25 cellular contexts compared by ENCODE assay signal in the genomic region with DNA sequence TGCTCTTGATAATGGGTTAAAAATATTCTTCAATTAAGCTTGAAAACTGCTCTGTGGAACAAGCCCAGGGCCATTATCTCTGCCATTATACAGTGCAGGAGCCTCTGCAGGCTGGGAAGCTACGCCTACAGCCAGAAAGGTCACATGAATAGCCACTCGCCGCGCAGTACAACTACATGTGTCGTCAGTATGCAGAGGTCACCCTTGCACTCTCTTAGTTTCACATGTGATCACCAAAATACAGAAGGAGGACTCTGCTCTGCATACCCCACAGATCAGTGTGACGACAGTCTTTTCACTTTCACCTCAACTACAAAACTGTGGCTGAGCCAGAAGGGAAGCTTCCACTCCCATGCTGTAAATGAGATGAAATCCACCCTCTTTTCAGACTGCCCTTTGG.
"Had no signal": no experiment of that assay in that cellular context is flagged by ENCODE, and none has a peak within 500 bp of the region (broad histone marks: within the 10 kb centered on the region; RNA-seq: fewer than 3 reads in every experiment).

No MANE protein-coding gene starts in this region.

- H3K4me1 ChIP-seq: body of pancreas, left lung, upper lobe of left lung had no signal

- H3K27me3 Mint-ChIP-seq: activated naive CD8-positive, alpha-beta T cell treated with anti-CD3 and anti-CD28 coated beads, Interleukin-2, amount 10 ng/mL, durations not matched to agents 7 days and 5 days; activated T-cell treated with anti-CD3 and anti-CD28 coated beads, Interleukin-2, amount 50 U/mL, for 24 hours; activated T-helper 17 cell treated with anti-CD3 and anti-CD28 coated beads, Interleukin-2, amount 50 U/mL, for 72 hours; progenitor cell of endocrine pancreas had no signal

- DNase-seq: activated CD8-positive, alpha-beta memory T cell treated with anti-CD3 and anti-CD28 coated beads for 24 hours; activated CD8-positive, alpha-beta memory T cell treated with anti-CD3 and anti-CD28 coated beads, Interleukin-2, amount 50 U/mL, for 4 hours; activated naive CD8-positive, alpha-beta T cell treated with anti-CD3 and anti-CD28 coated beads, Interleukin-2, amount 10 ng/mL, durations not matched to agents 7 days and 5 days; activated T-cell treated with anti-CD3 and anti-CD28 coated beads, Interleukin-2, amount 50 U/mL, for 24 hours; amygdala; body of pancreas; caudate nucleus; dermis blood vessel endothelial cell; effector CD8-positive, alpha-beta T cell; erythroblast; foreskin fibroblast; kidney; left lung; mammary epithelial cell; natural killer cell; stimulated activated CD4-positive, alpha-beta T cell treated with anti-CD3 and anti-CD28 coated beads, Interleukin-12 subunit alpha, Interleukin-12 subunit beta, amount 100 ng/mL, for 4 hours; stimulated activated CD4-positive, alpha-beta T cell treated with anti-CD3 and anti-CD28 coated beads, Interleukin-4, amount 100 ng/mL, for 4 hours; stimulated activated naive CD8-positive, alpha-beta T cell treated with anti-CD3 and anti-CD28 coated beads, Interleukin-15, Interleukin-2, amounts not matched to agents 100 U/mL and 50 U/mL, for 24 hours; T1000; upper lobe of left lung had no signal

- H3K27ac ChIP-seq: body of pancreas, left lung, upper lobe of left lung had no signal

- ATAC-seq: activated T-helper 17 cell treated with anti-CD3 and anti-CD28 coated beads, Interleukin-2, amount 50 U/mL, for 72 hours; body of pancreas; left lung; natural killer cell; stimulated activated naive CD8-positive, alpha-beta T cell treated with anti-CD3 and anti-CD28 coated beads, Interleukin-15, Interleukin-2, amounts not matched to agents 100 U/mL and 50 U/mL, for 24 hours; WTC11 had no signal

- H3K4me3 Mint-ChIP-seq: activated naive CD8-positive, alpha-beta T cell treated with anti-CD3 and anti-CD28 coated beads, Interleukin-2, amount 10 ng/mL, durations not matched to agents 7 days and 5 days; activated T-cell treated with anti-CD3 and anti-CD28 coated beads, Interleukin-2, amount 50 U/mL, for 24 hours; activated T-helper 17 cell treated with anti-CD3 and anti-CD28 coated beads, Interleukin-2, amount 50 U/mL, for 72 hours; mesothelial cell of epicardium; natural killer cell; T-helper 1 cell treated with Interleukin-12 subunit alpha and Interleukin-12 subunit beta and Interleukin-4 antibody, amounts not matched to agents 30 μg/mL and 1 μg/mL, for 36 hours; WTC11 had no signal

- H3K36me3 ChIP-seq: left lung had no signal

- H3K4me1 Mint-ChIP-seq: activated naive CD8-positive, alpha-beta T cell treated with anti-CD3 and anti-CD28 coated beads, Interleukin-2, amount 10 ng/mL, durations not matched to agents 7 days and 5 days; mesothelial cell of epicardium; WTC11 had no signal

- H3K36me3 Mint-ChIP-seq: mesothelial cell of epicardium, natural killer cell, WTC11 had no signal

- H3K27ac Mint-ChIP-seq: activated naive CD8-positive, alpha-beta T cell treated with anti-CD3 and anti-CD28 coated beads, Interleukin-2, amount 10 ng/mL, durations not matched to agents 7 days and 5 days; activated T-cell treated with anti-CD3 and anti-CD28 coated beads, Interleukin-2, amount 50 U/mL, for 24 hours; activated T-helper 17 cell treated with anti-CD3 and anti-CD28 coated beads, Interleukin-2, amount 50 U/mL, for 72 hours; mesothelial cell of epicardium; natural killer cell; progenitor cell of endocrine pancreas; T-helper 1 cell treated with Interleukin-12 subunit alpha and Interleukin-12 subunit beta and Interleukin-4 antibody, amounts not matched to agents 30 μg/mL and 1 μg/mL, for 36 hours; WTC11 had no signal

- H3K27me3 ChIP-seq: body of pancreas, left lung, upper lobe of left lung had no signal

- H3K4me3 ChIP-seq: body of pancreas, left lung, upper lobe of left lung had no signal

- H3K9me3 ChIP-seq: body of pancreas, left lung, upper lobe of left lung had no signal

- H3K9me3 Mint-ChIP-seq: activated naive CD8-positive, alpha-beta T cell treated with anti-CD3 and anti-CD28 coated beads, Interleukin-2, amount 10 ng/mL, durations not matched to agents 7 days and 5 days; activated T-cell treated with anti-CD3 and anti-CD28 coated beads, Interleukin-2, amount 50 U/mL, for 24 hours; activated T-helper 17 cell treated with anti-CD3 and anti-CD28 coated beads, Interleukin-2, amount 50 U/mL, for 72 hours; mesothelial cell of epicardium; natural killer cell; T-helper 1 cell treated with Interleukin-12 subunit alpha and Interleukin-12 subunit beta and Interleukin-4 antibody, amounts not matched to agents 30 μg/mL and 1 μg/mL, for 36 hours; WTC11 had no signal
